1 cellular context compared by ENCODE assay signal in the genomic region with DNA sequence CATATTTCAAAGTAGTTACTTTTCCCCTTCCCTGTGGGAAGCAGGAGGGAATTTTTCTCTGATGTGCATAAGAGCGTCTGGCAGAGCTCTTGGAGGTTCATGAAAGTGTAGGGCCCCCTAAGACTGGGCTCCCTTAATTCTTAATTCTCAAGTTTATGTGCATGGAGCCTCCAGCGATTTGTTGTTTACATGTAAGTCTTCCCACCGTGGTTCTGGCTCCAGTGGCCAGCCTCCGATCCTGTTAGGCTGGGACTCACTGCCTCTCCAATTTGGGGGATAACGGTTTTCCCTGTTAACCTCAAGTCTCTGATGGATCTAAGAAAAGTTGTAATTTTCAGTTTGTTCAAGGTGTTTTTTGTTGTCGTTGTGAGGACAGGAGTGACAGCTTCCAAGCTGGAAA.
TF ChIP-seq lines count a peak whose summit lies in the region.

No MANE protein-coding gene starts in this region.

TF ChIP-seq in H1, 55 proteins besides CTCF, POLR2A, EP300 and RAD21:
- TF ChIP-seq CBX5 (IDR thresholded peaks at IDR 0.05; ENCODE audit: low read depth, low read length) = 0 out of 2 replicates have a peak, but pooled peaks have one; percentile 73
